Comparison of ENCODE assay signal across 9 cellular contexts in genomic region chr9:120801441-120801840, GRCh38.
"Had no signal": no experiment of that assay in that cellular context is flagged by ENCODE, and none has a peak within 500 bp of the region (broad histone marks: within the 10 kb centered on the region; RNA-seq: fewer than 3 reads in every experiment).

No MANE protein-coding gene starts in this region.

- H3K27ac Mint-ChIP-seq: GM23338, H9, HFFc6 had no signal

- H3K4me3 ChIP-seq: GM23248, GM23338, HAP-1 had no signal

- H3K4me1 Mint-ChIP-seq: GM23338, H9 had no signal

- H3K4me1 ChIP-seq: HAP-1 had no signal

- ATAC-seq: GM23338, HCT116 had no signal

- DNase-seq: GM23248, GOT3, H7, H9, HCEC 1CT, HFFc6 had no signal

- H3K27ac ChIP-seq: GM23248 had no signal

- H3K4me3 Mint-ChIP-seq: GM23338, H9, HFFc6 had no signal

- H3K4me2 ChIP-seq: GM23338 had no signal

- H2AFZ ChIP-seq: GM23248, GM23338 had no signal
